ENCODE assay signal across 1 cellular context in genomic region chr4:150387983-150388382, GRCh38.
TF ChIP-seq lines count a peak whose summit lies in the region.

No MANE protein-coding gene starts in this region.

TF ChIP-seq in GM12878, 131 proteins besides CTCF, POLR2A, EP300 and RAD21 (continued from another document):
- TF ChIP-seq CEBPB (IDR thresholded peaks at IDR 0.05; ENCODE audit: borderline replicate concordance in 1 of 2, low read depth in 2 of 2, low read length in 2 of 2) (no peak), IRF4 (IDR thresholded peaks at IDR 0.05; ENCODE audit: low read depth, low read length) (no peak)
